8 cellular contexts compared by ENCODE assay signal in genomic region chr22:31749636-31750364, GRCh38. TPM values are rescaled to one million over a fixed set of nuclear protein-coding genes. Genes with fewer than 3 reads are reported as not detected.
A peak's percentile ranks its signal among the peaks of the same experiment; 100 is the strongest.
DNase-seq lines count a peak whose midpoint lies in the region; ATAC-seq and TF ChIP-seq lines count a peak whose summit lies in the region.

Gene PRR14L (minus strand): TSS chr22:31750132. CDS start chr22:31738860, 11,272 bp downstream.

- H3K9me3 ChIP-seq in heart right ventricle, result no peaks in the 10 kb centered on the region

- H3K4me3 Mint-ChIP-seq in T-helper 1 cell treated with Interleukin-12 subunit alpha and Interleukin-12 subunit beta and Interleukin-4 antibody, amounts not matched to agents 30 μg/mL and 1 μg/mL, for 36 hours, result peak within 1 kb of the TSS; percentile 98
- H3K4me3 Mint-ChIP-seq in type B pancreatic cell, result peak within 1 kb of the TSS; percentile 95

- peak in 4 of 9 donors; percentile 10 to 38 (median 28) for TF ChIP-seq CTCF in heart right ventricle (IDR thresholded peaks at IDR 0.05)
- no peak for TF ChIP-seq CTCF in type B pancreatic cell (conservative IDR thresholded peaks at IDR 0.05)

- H3K36me3 ChIP-seq in heart right ventricle, result peaks cover 0 to 25% (median 0%) of the 10 kb centered on the region in 9 donors

- peaks cover 9 to 63% (median 45%) of the 10 kb centered on the region in 9 donors for H3K4me1 ChIP-seq in heart right ventricle

- H3K9me3 Mint-ChIP-seq in T-helper 1 cell treated with Interleukin-12 subunit alpha and Interleukin-12 subunit beta and Interleukin-4 antibody, amounts not matched to agents 30 μg/mL and 1 μg/mL, for 36 hours, result no peaks in the 10 kb centered on the region
- H3K9me3 Mint-ChIP-seq in type B pancreatic cell, result no peaks in the 10 kb centered on the region

- intact Hi-C loops in heart right ventricle (cut with DNase I) (loop anchor here in 6 of 10 donors (5.0 to 10.0 kb wide), 6 partner anchors 75 to 527 kb away; partner anchors contain the start of genes PISD (in 4 of the 6) and YWHAH (in 1 of the 6)), posterior cingulate gyrus (cut with DNase I) (loop anchor here (5.0 to 10.0 kb wide), 5 partner anchors 72 to 405 kb away; partner anchors contain the start of genes PATZ1 and PISD)

- 0% methylated on average over 49 to 62 of the region's 62 CpGs for WGBS in heart right ventricle, 2 donors

- peak within 1 kb of the TSS; percentile 68 to 98 (median 90) for H3K4me3 ChIP-seq in heart right ventricle

- peaks cover 11% of the 10 kb centered on the region for H3K36me3 Mint-ChIP-seq in T-helper 1 cell treated with Interleukin-12 subunit alpha and Interleukin-12 subunit beta and Interleukin-4 antibody, amounts not matched to agents 30 μg/mL and 1 μg/mL, for 36 hours (ENCODE audit: low read depth)
- H3K36me3 Mint-ChIP-seq in type B pancreatic cell, result peaks cover 4% of the 10 kb centered on the region

- H3K27me3 Mint-ChIP-seq in T-helper 1 cell treated with Interleukin-12 subunit alpha and Interleukin-12 subunit beta and Interleukin-4 antibody, amounts not matched to agents 30 μg/mL and 1 μg/mL, for 36 hours (ENCODE audit: low read depth), result no peaks in the 10 kb centered on the region
- H3K27me3 Mint-ChIP-seq in type B pancreatic cell, result no peaks in the 10 kb centered on the region

- DNase-seq in NCI-H1694 treated with DMSO at 0.1 percent for 48 hours (lab: John Stamatoyannopoulos, UW) (peak; percentile 86), amniotic stem cell (lab: John Stamatoyannopoulos, UW) (peak; percentile 95), heart right ventricle (peak; percentile 99), posterior cingulate gyrus (peak; percentile 98 to 100 (median 99)), type B pancreatic cell (ENCODE audit: extremely low spot score, unreplicated experiment) (peak; percentile 99)

- no peaks in the 10 kb centered on the region for H3K27me3 ChIP-seq in heart right ventricle

- peaks cover 46% of the 10 kb centered on the region for H3K4me1 Mint-ChIP-seq in T-helper 1 cell treated with Interleukin-12 subunit alpha and Interleukin-12 subunit beta and Interleukin-4 antibody, amounts not matched to agents 30 μg/mL and 1 μg/mL, for 36 hours (ENCODE audit: low read depth)
- peaks cover 47% of the 10 kb centered on the region for H3K4me1 Mint-ChIP-seq in type B pancreatic cell (ENCODE audit: unreplicated experiment)

- peak within 1 kb of the TSS; percentile 32 to 98 (median 90) for H3K27ac ChIP-seq in heart right ventricle

- H3K27ac Mint-ChIP-seq in T-helper 1 cell treated with Interleukin-12 subunit alpha and Interleukin-12 subunit beta and Interleukin-4 antibody, amounts not matched to agents 30 μg/mL and 1 μg/mL, for 36 hours, result peak within 1 kb of the TSS; percentile 96
- peak within 1 kb of the TSS; percentile 98 for H3K27ac Mint-ChIP-seq in type B pancreatic cell

- ATAC-seq in GM18498 (IDR thresholded peaks at IDR 0.05; ENCODE audit: unreplicated experiment) (peak; percentile 67), HG02885 (IDR thresholded peaks at IDR 0.05; ENCODE audit: poor library complexity, unreplicated experiment) (peak; percentile 68), heart right ventricle (peak; percentile 91 to 95 (median 92))

RNA-seq across cellular contexts. Expression of gene PRR14L, which starts in this region (rescaled TPM):
- total RNA-seq in heart right ventricle (10 to 100 TPM; 10.9 to 19.6 (median 17.3) TPM), type B pancreatic cell (ENCODE audit: low replicate concordance) (68.9 and 80.9 TPM in 2 replicates)
- 1 to 10 TPM; 4.0 to 9.4 TPM for polyA plus RNA-seq in heart right ventricle

Comparison
In these comparisons a context has a peak if more than half of its experiments do, and no peak if none do; other contexts are left out.
1. Peak in every context shown above with its lines: DNase-seq, ATAC-seq, H3K4me3 ChIP-seq and H3K27ac ChIP-seq.